In the genomic region with DNA sequence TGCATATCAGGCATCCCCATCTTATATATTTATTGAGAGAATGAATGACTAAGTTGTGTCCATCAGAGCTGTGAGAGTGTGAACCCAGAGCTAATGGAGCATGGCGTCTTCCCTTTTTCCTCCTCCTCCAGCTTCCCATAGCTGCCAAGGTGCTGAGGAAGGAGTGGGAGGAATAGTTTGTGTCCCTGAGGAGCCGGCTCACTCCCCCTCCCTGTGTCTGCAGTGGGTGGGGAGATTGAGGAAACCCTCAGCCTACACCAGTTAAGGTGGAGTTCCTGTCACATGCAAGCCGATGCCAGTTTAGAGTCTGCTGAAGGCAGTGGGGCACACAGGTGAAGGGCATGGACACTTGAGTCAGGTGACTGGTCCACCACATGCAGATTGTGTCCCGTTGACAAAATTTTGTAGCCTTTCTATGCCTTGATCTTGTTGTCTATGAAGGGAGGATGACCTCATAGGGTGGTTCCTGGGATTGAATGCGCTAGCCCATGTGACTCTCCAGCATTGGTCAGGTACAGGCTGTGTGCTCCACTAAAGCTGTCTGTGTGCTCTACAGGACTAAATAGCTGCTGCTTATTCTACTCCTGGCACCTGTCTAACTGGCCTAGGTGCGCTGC, we compare ENCODE assay signal across 9 cellular contexts. TPM values are rescaled to one million over a fixed set of nuclear protein-coding genes. Genes with fewer than 3 reads are reported as not detected.
DNase-seq lines count a peak whose midpoint lies in the region; ATAC-seq, FAIRE-seq and TF ChIP-seq lines count a peak whose summit lies in the region.
"Had no signal": no experiment of that assay in that cellular context is flagged by ENCODE, and none has a peak within 500 bp of the region (broad histone marks: within the 10 kb centered on the region; RNA-seq: fewer than 3 reads in every experiment).

No MANE protein-coding gene starts in this region.

- ATAC-seq in GM19467 (IDR thresholded peaks at IDR 0.05; ENCODE audit: unreplicated experiment) = no peak
- ATAC-seq in HG02938 (IDR thresholded peaks at IDR 0.05; ENCODE audit: unreplicated experiment) = no peak
- no peak for ATAC-seq in GM21529 (IDR thresholded peaks at IDR 0.05; ENCODE audit: unreplicated experiment)
- ATAC-seq in GM18519 (IDR thresholded peaks at IDR 0.05; ENCODE audit: low FRiP score, unreplicated experiment) = no peak

- H3K4me2 ChIP-seq in endothelial cell of umbilical vein (ENCODE audit: insufficient read depth, low read length) (peak overlapping the region; percentile 11), neural progenitor cell (no peak overlapping the region)

- peaks cover 2 to 4% of the 10 kb centered on the region in 2 experiments for H3K36me3 ChIP-seq in endothelial cell of umbilical vein (ENCODE audit: control insufficient read depth in 2 of 2, extremely low read depth in 1 of 2, insufficient read depth in 2 of 2, low read length in 2 of 2)
- no peaks in the 10 kb centered on the region for H3K36me3 ChIP-seq in neural progenitor cell

- intact Hi-C loops in endothelial cell of umbilical vein (cut with micrococcal nuclease) = no loop called here

- H3F3A ChIP-seq in neural progenitor cell (ENCODE audit: low read depth) = no peaks in the 10 kb centered on the region

- no peaks in the 10 kb centered on the region for H3K9me3 Mint-ChIP-seq in neural progenitor cell

- H3K4me3 Mint-ChIP-seq in neural progenitor cell = no peak overlapping the region

- peaks cover 3% of the 10 kb centered on the region for H3K4me1 Mint-ChIP-seq in neural progenitor cell

- TF ChIP-seq POLR2A in endothelial cell of umbilical vein (IDR thresholded peaks at IDR 0.05; ENCODE audit: low read depth, low read length) = no peak

- H3K27me3 ChIP-seq in endothelial cell of umbilical vein (ENCODE audit: control insufficient read depth in 2 of 2, insufficient read depth in 2 of 2, low read length in 2 of 2) (no peaks in the 10 kb centered on the region), neural progenitor cell (no peaks in the 10 kb centered on the region)

- no peaks in the 10 kb centered on the region for H3K9me1 ChIP-seq in endothelial cell of umbilical vein (replicated peaks; ENCODE audit: control insufficient read depth, extremely low read depth, insufficient read depth, low read length)

- POLR2A ChIA-PET in endothelial cell of umbilical vein (lab: Charles Lee) = no interaction called here

- no peak overlapping the region for H2AFZ ChIP-seq in endothelial cell of umbilical vein (ENCODE audit: low read depth, low read length)
- no peak overlapping the region for H2AFZ ChIP-seq in neural progenitor cell (replicated peaks)

- no TSS peak for BruUV-seq in endothelial cell of umbilical vein (replicated peaks; lab: Mats Ljungman, UMichigan)

- H3K4me1 ChIP-seq in endothelial cell of umbilical vein (ENCODE audit: control insufficient read depth, extremely low read depth, insufficient read depth, low read length) = peaks cover 58% of the 10 kb centered on the region
- H3K4me1 ChIP-seq in neural progenitor cell = no peaks in the 10 kb centered on the region

- H3K79me2 ChIP-seq in endothelial cell of umbilical vein (ENCODE audit: control insufficient read depth, insufficient read depth, low read length) (peaks cover 29% of the 10 kb centered on the region), neural progenitor cell (ENCODE audit: low read depth) (no peaks in the 10 kb centered on the region)

- H3K36me3 Mint-ChIP-seq in neural progenitor cell = peaks cover 7% of the 10 kb centered on the region

- no peak overlapping the region for H3K27ac Mint-ChIP-seq in neural progenitor cell

- H3K4me3 ChIP-seq in endothelial cell of umbilical vein (replicated peaks in 1 of 3; ENCODE audit: insufficient read depth in 1 of 3, low read depth in 1 of 3, low read length in 3 of 3) (no peak overlapping the region), neural progenitor cell (no peak overlapping the region)

- dilution Hi-C loops in endothelial cell of umbilical vein (cut with MboI; ENCODE audit: extremely low pct_ligation_motif_present, low sequenced_read_pairs) = no loop called here

- H3K9me3 ChIP-seq in endothelial cell of umbilical vein (replicated peaks; ENCODE audit: control insufficient read depth, insufficient read depth, low read length) = no peaks in the 10 kb centered on the region
- no peaks in the 10 kb centered on the region for H3K9me3 ChIP-seq in neural progenitor cell (ENCODE audit: low read depth)

- CTCF ChIA-PET in endothelial cell of umbilical vein (lab: Charles Lee) = interaction anchor here (1.1 to 1.8 kb wide), 4 partner anchors 10 to 72 kb away, joined by 3 to 7 read pairs (median 4); no protein-coding TSS in a partner anchor

- FAIRE-seq in endothelial cell of umbilical vein (lab: Jason Lieb, UNC) = no peak

- H3K9ac ChIP-seq in endothelial cell of umbilical vein (replicated peaks; ENCODE audit: extremely low read depth, insufficient read depth, low read length) = peak overlapping the region; percentile 13
- no peak overlapping the region for H3K9ac ChIP-seq in neural progenitor cell

- no peaks in the 10 kb centered on the region for H3K27me3 Mint-ChIP-seq in neural progenitor cell (ENCODE audit: insufficient read depth, low read depth)

- H3K27ac ChIP-seq in endothelial cell of umbilical vein (ENCODE audit: insufficient read depth, low read depth, low read length) (peak overlapping the region; percentile 71), neural progenitor cell (peak overlapping the region; percentile 7)

- no peak for TF ChIP-seq CTCF in endothelial cell of umbilical vein (IDR thresholded peaks at IDR 0.05; ENCODE audit: extremely low read depth in 1 of 2, insufficient read depth in 1 of 2, low read depth in 1 of 2, low read length in 2 of 2)
- no peak for TF ChIP-seq CTCF in neural progenitor cell (IDR thresholded peaks at IDR 0.05)

- DNase-seq in DMS53 (lab: John Stamatoyannopoulos, UW) (peak; percentile 58), NCI-H226 (peak; percentile 56), endothelial cell of umbilical vein (ENCODE audit: low read depth, low spot score) (peak; percentile 46), neural progenitor cell (ENCODE audit: low spot score) (no peak)
- DNase-seq: activated CD4-positive, CD25-positive, alpha-beta regulatory T cell treated with anti-CD3 and anti-CD28 coated beads, Interleukin-2, amount 50 U/mL, for 72 hours had no signal

- H4K20me1 ChIP-seq in endothelial cell of umbilical vein (replicated peaks; ENCODE audit: control insufficient read depth, extremely low read depth, insufficient read depth, low read length) (no peaks in the 10 kb centered on the region), neural progenitor cell (ENCODE audit: low read depth) (peaks cover 21% of the 10 kb centered on the region)

TF ChIP-seq in endothelial cell of umbilical vein, 7 proteins besides CTCF, POLR2A, EP300 and RAD21:
- TF ChIP-seq FOS (IDR thresholded peaks at IDR 0.05; ENCODE audit: borderline replicate concordance, insufficient read depth, low read length) = no peak
- TF ChIP-seq MYC (IDR thresholded peaks at IDR 0.05; ENCODE audit: low read depth, low read length) = no peak
- TF ChIP-seq JUN (IDR thresholded peaks at IDR 0.05; ENCODE audit: borderline replicate concordance, insufficient read depth, insufficient read length, low read depth) = no peak
- peak; percentile 25 for TF ChIP-seq GATA2 (IDR thresholded peaks at IDR 0.05; ENCODE audit: insufficient read depth, insufficient read length, low read depth, low read length)
- no peak for TF ChIP-seq POLR2AphosphoS5 (IDR thresholded peaks at IDR 0.05; ENCODE audit: insufficient read depth, low read depth, low read length)
- TF ChIP-seq EZH2 (IDR thresholded peaks at IDR 0.05; ENCODE audit: borderline replicate concordance, low read depth, low read length, severe bottlenecking) = no peak
- TF ChIP-seq, protein P1, sequence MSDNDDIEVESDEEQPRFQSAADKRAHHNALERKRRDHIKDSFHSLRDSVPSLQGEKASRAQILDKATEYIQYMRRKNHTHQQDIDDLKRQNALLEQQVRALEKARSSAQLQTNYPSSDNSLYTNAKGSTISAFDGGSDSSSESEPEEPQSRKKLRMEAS (IDR thresholded peaks at IDR 0.05; ENCODE audit: insufficient read depth, insufficient read length) = no peak

RNA-seq across cellular contexts. Expression of a gene that starts 47.6 kb away (rescaled TPM):
- total RNA-seq in endothelial cell of umbilical vein = 245 and 273 TPM in 2 replicates
- polyA plus RNA-seq in endothelial cell of umbilical vein = 110 and 131 TPM in 2 replicates
- polyA plus RNA-seq in endothelial cell of umbilical vein (2011; cell fraction: cytosol; rRNA removed) = 137 and 144 TPM in 2 replicates
- polyA plus RNA-seq in endothelial cell of umbilical vein (2011; cell fraction: nucleus; rRNA removed) = 112 and 115 TPM in 2 replicates
- polyA plus RNA-seq in endothelial cell of umbilical vein (2012) = 238 and 247 TPM in 2 replicates
- 204 and 222 TPM in 2 replicates for polyA minus RNA-seq in endothelial cell of umbilical vein
- polyA minus RNA-seq in endothelial cell of umbilical vein (2011; cell fraction: cytosol; rRNA and poly(A)+ RNA removed) = 198 TPM
- 64.3 and 74.5 TPM in 2 replicates for polyA minus RNA-seq in endothelial cell of umbilical vein (2011; cell fraction: nucleus; rRNA and poly(A)+ RNA removed)
- 109 and 224 TPM in 2 replicates for total RNA-seq in neural progenitor cell (ENCODE audit: low replicate concordance)
